ENCODE assay signal across 26 cellular contexts in the genomic region with DNA sequence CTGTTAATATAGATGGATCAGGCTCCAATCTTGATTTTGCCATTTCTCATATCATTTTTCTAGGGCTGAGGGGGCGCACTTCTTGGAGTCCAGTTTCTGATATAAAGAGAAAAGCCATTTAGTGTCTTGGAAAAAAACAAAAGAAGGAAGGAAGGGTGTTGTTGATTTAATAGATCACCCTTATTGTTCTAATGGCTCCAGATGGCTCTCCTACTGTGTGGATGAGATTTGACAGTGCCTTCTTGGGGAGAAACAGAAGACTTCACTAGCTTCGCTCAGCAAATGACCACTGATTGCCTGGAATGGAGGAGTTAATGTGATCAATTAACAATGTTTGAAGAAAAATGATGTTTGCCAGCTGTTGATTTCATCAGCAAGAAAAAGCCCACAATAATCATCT.
DNase-seq lines count a peak whose midpoint lies in the region; ATAC-seq, FAIRE-seq and TF ChIP-seq lines count a peak whose summit lies in the region.
"Had no signal": no experiment of that assay in that cellular context is flagged by ENCODE, and none has a peak within 500 bp of the region (broad histone marks: within the 10 kb centered on the region; RNA-seq: fewer than 3 reads in every experiment).

No MANE protein-coding gene starts in this region.

- no peak for FAIRE-seq in H1 (lab: Jason Lieb, UNC)
- FAIRE-seq: A204.1, D721Med, GM12891, HepG2, RCC 7860 had no signal

- TF ChIP-seq POLR2A in H1 (IDR thresholded peaks at IDR 0.05; ENCODE audit: control extremely low read depth in 1 of 2, low read depth in 2 of 2, low read length in 2 of 2) (no peak), vagina (IDR thresholded peaks at IDR 0.05) (no peak)

- H3K27ac ChIP-seq in H1 (ENCODE audit: low read depth, low read length) (no peak overlapping the region), mesendoderm (ENCODE audit: low read depth, low read length) (no peak overlapping the region), vagina (no peak overlapping the region)
- H3K27ac ChIP-seq: BLaER1 treated with 17β-estradiol and CSF1 and Interleukin-3, amounts not matched to agents 10 nM and 100 nM had no signal

- no peak overlapping the region for H3K14ac ChIP-seq in H1 (ENCODE audit: insufficient read length)

- TF ChIP-seq RAD21 in H1 (IDR thresholded peaks at IDR 0.05 in 1 of 2, conservative IDR thresholded peaks at IDR 0.05 in 1 of 2; ENCODE audit: low read depth in 2 of 2, low read length in 2 of 2): no peak

- H4K91ac ChIP-seq in H1 (replicated peaks; ENCODE audit: insufficient read length, low read length): no peak overlapping the region

- peak; percentile 3 for DNase-seq in ELF-1 (ENCODE audit: low read depth, low spot score)
- DNase-seq in NCI-H69 (lab: John Stamatoyannopoulos, UW): peak; percentile 26
- no peak for DNase-seq in H1 (ENCODE audit: low read depth in 1 of 2, low spot score in 2 of 2)
- DNase-seq in mesendoderm: peak; percentile 69
- DNase-seq in vagina (ENCODE audit: extremely low spot score in 2 of 2): no peak
- DNase-seq: CD4-positive, alpha-beta T cell; DMS53; EL; GF-D8; GOT3; Karpas-422; NCI-H1092 treated with DMSO at 0.1 percent for 48 hours; NCI-H1436 treated with DMSO at 0.1 percent for 48 hours; NCI-H187 treated with DMSO at 0.1 percent for 48 hours; NCI-H446; NCI-H524 treated with DMSO at 0.1 percent for 48 hours; OCI-M1 had no signal

- POLR2A ChIA-PET in H1 (lab: Charles Lee; ENCODE audit: partially characterized antibody): no interaction called here

- no peak overlapping the region for H2BK5ac ChIP-seq in H1 (ENCODE audit: low read depth, low read length)
- no peak overlapping the region for H2BK5ac ChIP-seq in mesendoderm (ENCODE audit: low read length)

- H3K23ac ChIP-seq in H1 (ENCODE audit: insufficient read length) (no peak overlapping the region), mesendoderm (ENCODE audit: low read length) (no peak overlapping the region)

- no peak for TF ChIP-seq EP300 in H1 (IDR thresholded peaks at IDR 0.05; ENCODE audit: borderline replicate concordance in 1 of 2, low read depth in 2 of 2, low read length in 2 of 2)

- H2BK15ac ChIP-seq in H1 (ENCODE audit: low read length): no peak overlapping the region
- H2BK15ac ChIP-seq in mesendoderm (replicated peaks; ENCODE audit: low read depth): no peak overlapping the region

- 70% methylated on average over 2 of the region's 2 CpGs; no CpG with 5 or more reads in 1 of the 2 experiments for WGBS in H1 (ENCODE audit: extremely low coverage in 1 of 2, insufficient coverage in 1 of 2, insufficient read length in 1 of 2, insufficient replicate concordance in 2 of 2, low coverage in 1 of 2, low lambda C conversion rate in 2 of 2, missing lambda C conversion rate in 1 of 2), 2 experiments
- WGBS in mesendoderm (ENCODE audit: extremely low coverage, insufficient coverage, low lambda C conversion rate): no CpG with 5 or more reads among the region's 2 CpGs

- intact Hi-C loops in vagina (cut with DNase I): no loop called here

- CTCF ChIA-PET in H1 (lab: Charles Lee; ENCODE audit: partially characterized antibody): interaction anchor here (0.7 to 1.3 kb wide), 5 partner anchors 9 to 121 kb away, joined by 3 to 5 read pairs (median 3); no protein-coding TSS in a partner anchor

- no peak overlapping the region for H2AFZ ChIP-seq in H1 (ENCODE audit: low read length)

- no peaks in the 10 kb centered on the region for H3K79me1 ChIP-seq in H1 (ENCODE audit: low read depth, low read length)
- H3K79me1 ChIP-seq in mesendoderm (ENCODE audit: low read length): no peaks in the 10 kb centered on the region

- no peak for ATAC-seq in HG03097 (IDR thresholded peaks at IDR 0.05; ENCODE audit: low FRiP score, unreplicated experiment)
- ATAC-seq in HG03342 (IDR thresholded peaks at IDR 0.05; ENCODE audit: unreplicated experiment): no peak
- ATAC-seq: HepG2, SK-N-SH treated with all-trans-retinoic acid at 6 μM for 48 hours had no signal

- H3K36me3 ChIP-seq in H1 (ENCODE audit: control insufficient read depth in 2 of 4, insufficient read depth in 4 of 4, low read length in 3 of 4) (no peaks in the 10 kb centered on the region), mesendoderm (ENCODE audit: control insufficient read depth, insufficient read depth, low read length) (no peaks in the 10 kb centered on the region), vagina (no peaks in the 10 kb centered on the region)

- H4K8ac ChIP-seq in H1 (ENCODE audit: extremely low read depth, insufficient read depth, low read length): no peak overlapping the region
- H4K8ac ChIP-seq in mesendoderm (ENCODE audit: low read depth, low read length): no peak overlapping the region

- no peak overlapping the region for H3K56ac ChIP-seq in H1 (replicated peaks; ENCODE audit: insufficient read length, low read depth, low read length)
- no peak overlapping the region for H3K56ac ChIP-seq in mesendoderm (ENCODE audit: low read length)

- H4K5ac ChIP-seq in H1 (ENCODE audit: insufficient read length, low read depth, low read length) (no peak overlapping the region), mesendoderm (ENCODE audit: low read length) (no peak overlapping the region)

- H3K4me3 ChIP-seq in H1 (ENCODE audit: extremely low read depth in 1 of 4, insufficient read depth in 2 of 4, low read depth in 3 of 4, low read length in 4 of 4) (no peak overlapping the region), mesendoderm (ENCODE audit: low read length) (no peak overlapping the region), vagina (no peak overlapping the region)
- H3K4me3 ChIP-seq: BLaER1 treated with 17β-estradiol and CSF1 and Interleukin-3, amounts not matched to agents 10 nM and 100 nM had no signal

- H2AK5ac ChIP-seq in H1 (ENCODE audit: low read depth, low read length) (no peak overlapping the region), mesendoderm (ENCODE audit: low read length) (no peak overlapping the region)

- H2BK120ac ChIP-seq in H1 (replicated peaks; ENCODE audit: low read depth, low read length): no peak overlapping the region
- H2BK120ac ChIP-seq in mesendoderm (ENCODE audit: low read depth, low read length): no peak overlapping the region

- H3K79me2 ChIP-seq in H1 (ENCODE audit: control insufficient read depth in 1 of 2, insufficient read depth in 2 of 2, low read length in 2 of 2): no peaks in the 10 kb centered on the region
- H3K79me2 ChIP-seq in mesendoderm (ENCODE audit: control insufficient read depth, insufficient read depth, low read length): no peaks in the 10 kb centered on the region

- H3K4me2 ChIP-seq in H1 (ENCODE audit: insufficient read depth in 1 of 2, low read depth in 2 of 2, low read length in 2 of 2) (no peak overlapping the region), mesendoderm (ENCODE audit: low read length) (no peak overlapping the region)
- H3K4me2 ChIP-seq: BLaER1 treated with 17β-estradiol and CSF1 and Interleukin-3, amounts not matched to agents 10 nM and 100 nM had no signal

- no peaks in the 10 kb centered on the region for H4K20me1 ChIP-seq in H1 (replicated peaks in 1 of 2; ENCODE audit: control insufficient read depth in 1 of 2, insufficient read depth in 2 of 2, low read length in 2 of 2)
- H4K20me1 ChIP-seq: BLaER1 treated with 17β-estradiol and CSF1 and Interleukin-3, amounts not matched to agents 10 nM and 100 nM had no signal

- no peak overlapping the region for H2BK20ac ChIP-seq in H1 (ENCODE audit: low read length)

- H3K18ac ChIP-seq in H1 (ENCODE audit: extremely low read depth, low read length) (no peak overlapping the region), mesendoderm (ENCODE audit: low read length) (no peak overlapping the region)

- peaks cover 0 to 22% (median 20%) of the 10 kb centered on the region in 4 experiments; a peak in 6 of 7 replicates for H3K4me1 ChIP-seq in H1 (replicated peaks in 1 of 4; ENCODE audit: control insufficient read depth in 3 of 4, insufficient read depth in 4 of 4, low read length in 3 of 4)
- H3K4me1 ChIP-seq in mesendoderm (ENCODE audit: control insufficient read depth, low read depth, low read length): peaks cover 6% of the 10 kb centered on the region
- H3K4me1 ChIP-seq in vagina: no peaks in the 10 kb centered on the region
- H3K4me1 ChIP-seq: BLaER1 treated with 17β-estradiol and CSF1 and Interleukin-3, amounts not matched to agents 10 nM and 100 nM had no signal

- H3K9me3 ChIP-seq in H1 (ENCODE audit: insufficient read depth in 2 of 2, low read depth in 1 of 2, low read length in 1 of 2) (no peaks in the 10 kb centered on the region), vagina (no peaks in the 10 kb centered on the region)
- H3K9me3 ChIP-seq: BLaER1 treated with 17β-estradiol and CSF1 and Interleukin-3, amounts not matched to agents 10 nM and 100 nM had no signal

- no peak overlapping the region for H2BK12ac ChIP-seq in H1 (ENCODE audit: low read depth, low read length)

- no peak overlapping the region for H3K9ac ChIP-seq in H1 (replicated peaks in 1 of 4; ENCODE audit: extremely low read depth in 1 of 4, low read depth in 3 of 4, low read length in 3 of 4)
- no peak overlapping the region for H3K9ac ChIP-seq in mesendoderm (ENCODE audit: low read length)
- H3K9ac ChIP-seq: BLaER1 treated with 17β-estradiol and CSF1 and Interleukin-3, amounts not matched to agents 10 nM and 100 nM had no signal

- H3K27me3 ChIP-seq in H1 (replicated peaks in 1 of 4; ENCODE audit: control insufficient read depth in 3 of 4, extremely low read depth in 1 of 4, insufficient read depth in 3 of 4, low read length in 3 of 4) (no peaks in the 10 kb centered on the region), mesendoderm (ENCODE audit: insufficient read depth, low read length, poor library complexity) (no peaks in the 10 kb centered on the region), vagina (no peaks in the 10 kb centered on the region)
- H3K27me3 ChIP-seq: BLaER1 treated with 17β-estradiol and CSF1 and Interleukin-3, amounts not matched to agents 10 nM and 100 nM had no signal

- H3K4ac ChIP-seq in H1 (replicated peaks; ENCODE audit: insufficient read length, low read depth, low read length): no peak overlapping the region
- no peak overlapping the region for H3K4ac ChIP-seq in mesendoderm (ENCODE audit: low read depth, low read length)

- TF ChIP-seq CTCF in H1 (IDR thresholded peaks at IDR 0.05; ENCODE audit: control extremely low read depth in 1 of 3, insufficient read depth in 1 of 3, low read depth in 1 of 3, low read length in 3 of 3) (no peak), vagina (IDR thresholded peaks at IDR 0.05) (no peak)

- H3K23me2 ChIP-seq in H1 (ENCODE audit: low read depth, low read length): no peaks in the 10 kb centered on the region

TF ChIP-seq in H1, 55 proteins besides CTCF, POLR2A, EP300 and RAD21:
- TF ChIP-seq NANOG (IDR thresholded peaks at IDR 0.05; ENCODE audit: insufficient read depth, low read depth, low read length, poor library complexity, severe bottlenecking) (peak; percentile 85), CEBPB (IDR thresholded peaks at IDR 0.05; ENCODE audit: low read depth, low read length) (no peak), NRF1 (IDR thresholded peaks at IDR 0.05; ENCODE audit: low read depth, low read length) (no peak), BCL11A (IDR thresholded peaks at IDR 0.05; ENCODE audit: low read depth in 2 of 2, low read length in 2 of 2) (no peak)

Comparison
In these comparisons a context has a peak if more than half of its experiments do, and no peak if none do; other contexts are left out.
1. DNase-seq: peak in ELF-1 (single experiment), NCI-H69 (single experiment) and mesendoderm (single experiment); none in H1 (0 of 2) and vagina (0 of 2).